ENCODE assay signal across 8 cellular contexts in the genomic region with DNA sequence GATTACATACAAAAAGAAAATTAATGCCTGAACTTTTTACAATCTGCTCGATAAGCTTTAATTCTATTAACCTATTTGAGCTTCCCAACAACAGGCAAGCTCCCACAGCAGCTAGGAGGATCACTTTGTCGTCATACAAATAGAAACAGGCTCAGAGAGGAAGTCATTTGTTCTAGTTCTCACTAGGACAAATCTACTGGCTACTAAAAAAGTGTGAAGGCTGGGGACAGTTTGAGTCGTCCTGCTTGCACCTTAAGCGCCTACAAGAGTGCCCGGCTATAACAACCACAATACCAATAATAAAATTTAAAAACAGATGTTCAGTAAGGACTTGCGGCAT. TPM values are rescaled to one million over a fixed set of nuclear protein-coding genes. Genes with fewer than 3 reads are reported as not detected.
DNase-seq lines count a peak whose midpoint lies in the region; ATAC-seq and TF ChIP-seq lines count a peak whose summit lies in the region.

No MANE protein-coding gene starts in this region.

- WGBS in trophoblast cell (ENCODE audit: extremely low coverage, insufficient coverage, insufficient read length) = no CpG with 5 or more reads among the region's 6 CpGs

- CTCF ChIA-PET in GM10248 (lab: Yijun Ruan, JAX) = interaction anchor here (1.0 to 3.8 kb wide), 4 partner anchors 20 to 82 kb away, joined by 3 to 17 read pairs (median 4); no protein-coding TSS in a partner anchor

- H3K4me3 ChIP-seq in GM12864 (ENCODE audit: low read depth, low read length) = peak overlapping the region; percentile 72
- peak overlapping the region; percentile 81 for H3K4me3 ChIP-seq in fibroblast of mammary gland (ENCODE audit: control insufficient read depth, low read depth, low read length)
- H3K4me3 ChIP-seq in trophoblast cell (ENCODE audit: low read depth, low read length) = no peak overlapping the region

- H4K8ac ChIP-seq in trophoblast cell (ENCODE audit: low read depth, low read length) = peak overlapping the region; percentile 86

- H4K12ac ChIP-seq in trophoblast cell (ENCODE audit: low read depth, low read length) = peak overlapping the region; percentile 16

- no peak overlapping the region for H2AK5ac ChIP-seq in trophoblast cell (ENCODE audit: low read length)

- no peak overlapping the region for H3K4ac ChIP-seq in trophoblast cell (ENCODE audit: low read depth, low read length)

- no peak overlapping the region for H3K23ac ChIP-seq in trophoblast cell (ENCODE audit: low read length)

- POLR2A ChIA-PET in GM10248 (lab: Yijun Ruan, JAX) = interaction anchor here (1.1 to 2.6 kb wide), 6 partner anchors 10 to 246 kb away, joined by 3 to 11 read pairs (median 5); a partner anchor contains a TSS

- peak overlapping the region; percentile 47 for H2BK5ac ChIP-seq in trophoblast cell (ENCODE audit: low read depth, low read length, poor library complexity)

- no peak overlapping the region for H3K14ac ChIP-seq in trophoblast cell (ENCODE audit: low read length)

- TF ChIP-seq CTCF in GM12864 (IDR thresholded peaks at IDR 0.05; ENCODE audit: low read depth, low read length, missing control alignments) (no peak), fibroblast of mammary gland (conservative IDR thresholded peaks at IDR 0.05; ENCODE audit: control insufficient read depth, insufficient read depth, low read depth, low read length) (no peak), GM10248 (IDR thresholded peaks at IDR 0.05; ENCODE audit: control extremely low read depth, extremely low read depth, low read depth, missing control alignments) (no peak)

- peaks cover 15 to 20% of the 10 kb centered on the region in 2 experiments for H3K4me1 ChIP-seq in trophoblast cell (ENCODE audit: control insufficient read depth in 1 of 2, insufficient read depth in 2 of 2, low read length in 2 of 2)

- H3K79me1 ChIP-seq in trophoblast cell (ENCODE audit: low read length) = peaks cover 23% of the 10 kb centered on the region

- H3K27ac ChIP-seq in trophoblast cell (ENCODE audit: low read depth, low read length) = peak overlapping the region; percentile 87

- H4K91ac ChIP-seq in trophoblast cell (ENCODE audit: low read depth, low read length) = peak overlapping the region; percentile 71

- DNase-seq in GM12864 (ENCODE audit: low read depth) = no peak
- DNase-seq in SKM-1 (lab: John Stamatoyannopoulos, UW; ENCODE audit: unreplicated experiment) = peak; percentile 82
- no peak for DNase-seq in fibroblast of mammary gland (ENCODE audit: low read depth)
- DNase-seq in trophoblast cell = no peak
- DNase-seq in NCI-H1105 treated with DMSO at 0.1 percent for 48 hours (lab: John Stamatoyannopoulos, UW) = no peak
- no peak for DNase-seq in GM10248 (ENCODE audit: extremely low spot score)
- DNase-seq in foreskin melanocyte = no peak

- peaks cover 4% of the 10 kb centered on the region for H3K79me2 ChIP-seq in trophoblast cell (ENCODE audit: control insufficient read depth, insufficient read depth, low read length, poor library complexity)

- peaks cover 0 to 4% of the 10 kb centered on the region in 2 experiments for H3K36me3 ChIP-seq in trophoblast cell (ENCODE audit: control insufficient read depth in 1 of 2, insufficient read depth in 2 of 2, low read length in 2 of 2)

- peaks cover 2% of the 10 kb centered on the region for H3K9me3 ChIP-seq in trophoblast cell (ENCODE audit: insufficient read depth, low read depth, low read length)

- H3K18ac ChIP-seq in trophoblast cell (ENCODE audit: low read length) = no peak overlapping the region

- ATAC-seq in HG02678 (IDR thresholded peaks at IDR 0.05; ENCODE audit: unreplicated experiment) = peak; percentile 0

- H2BK120ac ChIP-seq in trophoblast cell (ENCODE audit: insufficient read depth, low read length, poor library complexity) = no peak overlapping the region

- peak overlapping the region; percentile 85 for H3K4me2 ChIP-seq in trophoblast cell (ENCODE audit: low read length)

- H2BK12ac ChIP-seq in trophoblast cell (ENCODE audit: low read length) = no peak overlapping the region

- no peaks in the 10 kb centered on the region for H3K27me3 ChIP-seq in trophoblast cell (ENCODE audit: insufficient read depth, low read length)

- no peak overlapping the region for H3K9ac ChIP-seq in trophoblast cell (ENCODE audit: low read length)

- peak overlapping the region; percentile 55 for H2AFZ ChIP-seq in trophoblast cell (ENCODE audit: insufficient read depth, low read length, poor library complexity)

RNA-seq across cellular contexts. Expression of a gene that starts 0.6 kb away (rescaled TPM):
- 31.1 and 31.3 TPM in 2 replicates for polyA plus RNA-seq in trophoblast cell (2013)

RNA-seq across cellular contexts. Expression of a gene that starts 12.9 kb away (rescaled TPM):
- not detected in 2 replicates for polyA plus RNA-seq in trophoblast cell (2013)

RNA-seq across cellular contexts. Expression of a gene that starts 31.8 kb away (rescaled TPM):
- polyA plus RNA-seq in trophoblast cell (2013) = 0.28 and 0.47 TPM in 2 replicates

RNA-seq across cellular contexts. Expression of a gene that starts 49.3 kb away (rescaled TPM):
- 49.4 and 50.1 TPM in 2 replicates for polyA plus RNA-seq in trophoblast cell (2013)

RNA-seq across cellular contexts. Expression of a gene that starts 50.3 kb away (rescaled TPM):
- polyA plus RNA-seq in trophoblast cell (2013) = 6.8 and 7.0 TPM in 2 replicates
